Comparison of ENCODE assay signal across 28 cellular contexts in the genomic region with DNA sequence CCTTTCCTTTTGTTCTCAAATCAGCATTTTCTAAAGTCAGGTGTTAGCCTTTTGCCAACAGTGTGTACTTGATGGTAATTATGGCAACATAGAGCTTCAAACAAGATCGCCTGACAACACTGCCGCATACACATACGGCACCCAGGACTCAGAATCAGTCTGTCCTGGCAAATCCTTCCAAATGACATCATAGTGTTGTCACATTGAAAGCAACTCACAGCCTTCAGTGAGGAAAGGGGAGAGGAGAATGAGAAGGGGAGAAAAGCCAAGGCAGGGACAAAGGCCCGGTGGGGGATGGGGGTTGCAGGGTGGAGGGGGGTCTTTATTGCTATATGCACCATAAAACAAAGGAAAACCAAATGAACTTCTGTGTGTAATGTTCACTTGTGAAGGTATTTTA.
DNase-seq lines count a peak whose midpoint lies in the region; ATAC-seq and TF ChIP-seq lines count a peak whose summit lies in the region.
"Had no signal": no experiment of that assay in that cellular context is flagged by ENCODE, and none has a peak within 500 bp of the region (broad histone marks: within the 10 kb centered on the region; RNA-seq: fewer than 3 reads in every experiment).

No MANE protein-coding gene starts in this region.

- DNase-seq in H7, result peak; percentile 54
- peak; percentile 23 for DNase-seq in NCI-H2029 treated with DMSO at 0.1 percent for 48 hours (lab: John Stamatoyannopoulos, UW)
- no peak for DNase-seq in endothelial cell (ENCODE audit: low spot score)
- no peak for DNase-seq in stimulated activated naive B cell treated with anti-CD40 and anti-IgM and Interleukin-4, amounts not matched to agents 10 μg/mL and 1 μg/mL and 100 μg/mL, for 72 hours
- no peak for DNase-seq in GM13977 (ENCODE audit: low spot score)
- no peak for DNase-seq in SW480 (ENCODE audit: low spot score)
- DNase-seq: activated CD4-positive, alpha-beta T cell treated with anti-CD3 and anti-CD28 coated beads, Interleukin-2, amount 50 U/mL, for 4 hours; activated CD4-positive, CD25-positive, alpha-beta regulatory T cell; activated CD8-positive, alpha-beta memory T cell treated with anti-CD3 and anti-CD28 coated beads, Interleukin-2, amount 50 U/mL, for 4 hours; CD4-positive, CD25-positive, alpha-beta regulatory T cell; cerebellar nuclear complex; DMS 273 treated with DMSO at 0.1 percent for 48 hours; dorsolateral prefrontal cortex; heart left ventricle; KBM-7; left colon; naive B cell; NCI-H146; NCI-H69; OCI-M1; ovary; retina; spleen; stimulated activated CD4-positive, alpha-beta T cell treated with anti-CD3 and anti-CD28 coated beads, Interleukin-4, amount 100 ng/mL, for 1 hour; stimulated activated naive CD4-positive, alpha-beta T cell; testis had no signal

- ATAC-seq in stimulated activated naive B cell treated with anti-CD40 and anti-IgM and Interleukin-4, amounts not matched to agents 10 μg/mL and 1 μg/mL and 100 μg/mL, for 72 hours (replicated peaks), result no peak
- ATAC-seq in GM18909 (IDR thresholded peaks at IDR 0.05; ENCODE audit: poor library complexity, unreplicated experiment), result no peak
- ATAC-seq: heart left ventricle, Right ventricle myocardium inferior had no signal

- H3K4me1 Mint-ChIP-seq in endothelial cell (ENCODE audit: unreplicated experiment), result peaks cover 35% of the 10 kb centered on the region
- peaks cover 24 to 35% of the 10 kb centered on the region in 2 donors for H3K4me1 Mint-ChIP-seq in stimulated activated naive B cell treated with anti-CD40 and anti-IgM and Interleukin-4, amounts not matched to agents 10 μg/mL and 1 μg/mL and 100 μg/mL, for 72 hours

- peak overlapping the region; percentile 58 for H3K27ac Mint-ChIP-seq in endothelial cell (ENCODE audit: unreplicated experiment)
- H3K27ac Mint-ChIP-seq in stimulated activated naive B cell treated with anti-CD40 and anti-IgM and Interleukin-4, amounts not matched to agents 10 μg/mL and 1 μg/mL and 100 μg/mL, for 72 hours, result peak overlapping the region; percentile 16

- peaks cover 16% of the 10 kb centered on the region for H3K27me3 Mint-ChIP-seq in endothelial cell (ENCODE audit: unreplicated experiment)
- H3K27me3 Mint-ChIP-seq in stimulated activated naive B cell treated with anti-CD40 and anti-IgM and Interleukin-4, amounts not matched to agents 10 μg/mL and 1 μg/mL and 100 μg/mL, for 72 hours, result no peaks in the 10 kb centered on the region
- H3K27me3 Mint-ChIP-seq: CD4-positive, CD25-positive, alpha-beta regulatory T cell had no signal

- peak overlapping the region; percentile 45 for H3K4me3 Mint-ChIP-seq in endothelial cell (ENCODE audit: unreplicated experiment)
- no peak overlapping the region for H3K4me3 Mint-ChIP-seq in stimulated activated naive B cell treated with anti-CD40 and anti-IgM and Interleukin-4, amounts not matched to agents 10 μg/mL and 1 μg/mL and 100 μg/mL, for 72 hours
- H3K4me3 Mint-ChIP-seq: CD4-positive, CD25-positive, alpha-beta regulatory T cell; naive B cell had no signal

- no peak overlapping the region for H3K4me3 ChIP-seq in H7 (ENCODE audit: insufficient read depth, low read depth, low read length)
- H3K4me3 ChIP-seq: heart left ventricle, ovary, spleen, testis had no signal

- H3K36me3 Mint-ChIP-seq in endothelial cell (ENCODE audit: low read depth, unreplicated experiment), result peaks cover 54% of the 10 kb centered on the region
- peaks cover 51 to 76% of the 10 kb centered on the region in 2 donors for H3K36me3 Mint-ChIP-seq in stimulated activated naive B cell treated with anti-CD40 and anti-IgM and Interleukin-4, amounts not matched to agents 10 μg/mL and 1 μg/mL and 100 μg/mL, for 72 hours

- TF ChIP-seq CTCF in endothelial cell (IDR thresholded peaks at IDR 0.05; ENCODE audit: unreplicated experiment) (no peak), GM13977 (IDR thresholded peaks at IDR 0.05; ENCODE audit: extremely low read depth, insufficient read depth, missing control alignments) (no peak)

- in situ Hi-C loops in GM13977 (cut with MboI; ENCODE audit: low pct_unique_long_range_greater_than_20kb, low sequenced_read_pairs, unreplicated experiment), result no loop called here

- no peaks in the 10 kb centered on the region for H3K27me3 ChIP-seq in H7 (ENCODE audit: control insufficient read depth, insufficient read depth, low read length)
- H3K27me3 ChIP-seq: dorsolateral prefrontal cortex, heart left ventricle, ovary, spleen, testis had no signal

- H3K9me3 Mint-ChIP-seq in endothelial cell (ENCODE audit: unreplicated experiment), result no peaks in the 10 kb centered on the region
- peaks cover 0 to 1% of the 10 kb centered on the region in 2 donors for H3K9me3 Mint-ChIP-seq in stimulated activated naive B cell treated with anti-CD40 and anti-IgM and Interleukin-4, amounts not matched to agents 10 μg/mL and 1 μg/mL and 100 μg/mL, for 72 hours

- H3K36me3 ChIP-seq in H7 (replicated peaks; ENCODE audit: control insufficient read depth, insufficient read depth, low read length), result peaks cover 16% of the 10 kb centered on the region
- H3K36me3 ChIP-seq: ovary had no signal

Comparison
In these comparisons a context has a peak if more than half of its experiments do, and no peak if none do; other contexts are left out.
1. DNase-seq: peak in H7 (single experiment) and NCI-H2029 treated with DMSO at 0.1 percent for 48 hours (single experiment); none in endothelial cell (single experiment), stimulated activated naive B cell treated with anti-CD40 and anti-IgM and Interleukin-4, amounts not matched to agents 10 μg/mL and 1 μg/mL and 100 μg/mL, for 72 hours (single experiment), GM13977 (single experiment) and SW480 (single experiment).